Comparison of ENCODE assay signal across 32 cellular contexts in the genomic region with DNA sequence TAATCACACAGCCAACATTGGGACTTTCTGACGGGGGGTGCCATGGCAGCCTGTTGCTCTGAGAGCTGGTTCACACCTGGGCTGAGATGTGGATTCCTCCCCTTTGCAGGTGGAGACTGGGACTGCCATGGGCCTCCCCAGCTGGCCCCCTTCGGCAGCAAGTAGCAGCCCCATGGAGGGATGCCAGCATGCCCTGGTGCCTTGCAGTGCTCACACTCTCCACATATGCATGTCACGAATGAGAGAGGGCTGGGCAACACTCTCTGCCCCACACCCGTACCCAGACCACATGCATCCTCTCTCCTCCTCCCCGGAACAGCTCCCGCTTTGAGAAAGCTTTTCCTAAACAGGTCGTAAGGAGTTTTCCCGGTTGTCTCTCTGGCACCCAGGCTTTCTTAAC.
"Had no signal": no experiment of that assay in that cellular context is flagged by ENCODE, and none has a peak within 500 bp of the region (broad histone marks: within the 10 kb centered on the region; RNA-seq: fewer than 3 reads in every experiment).

No MANE protein-coding gene starts in this region.

- ATAC-seq: effector memory CD8-positive, alpha-beta T cell; gastroesophageal sphincter; naive thymus-derived CD4-positive, alpha-beta T cell; psoas muscle had no signal

- H3K9me3 Mint-ChIP-seq: activated CD4-positive, alpha-beta memory T cell treated with anti-CD3 and anti-CD28 coated beads, Interleukin-2, amount 10 ng/mL, durations not matched to agents 7 days and 5 days; activated CD4-positive, alpha-beta T cell treated with anti-CD3 and anti-CD28 coated beads, Interleukin-2, amount 10 ng/mL, durations not matched to agents 7 days and 5 days; activated naive CD4-positive, alpha-beta T cell treated with anti-CD3 and anti-CD28 coated beads, Interleukin-2, amount 10 ng/mL, durations not matched to agents 7 days and 5 days; activated naive CD8-positive, alpha-beta T cell treated with anti-CD3 and anti-CD28 coated beads, Interleukin-2, amount 10 ng/mL, durations not matched to agents 7 days and 5 days; activated T-cell treated with anti-CD3 and anti-CD28 coated beads, Interleukin-2, amount 50 U/mL, for 24 hours; brain; effector memory CD8-positive, alpha-beta T cell; T-helper 1 cell treated with Interleukin-12 subunit alpha and Interleukin-12 subunit beta and Interleukin-4 antibody, amounts not matched to agents 30 μg/mL and 1 μg/mL, for 36 hours had no signal

- H3K27me3 ChIP-seq: ascending aorta, cardiac muscle cell, testis, vagina had no signal

- H3K9me3 ChIP-seq: ascending aorta, gastroesophageal sphincter, left ventricle myocardium inferior, psoas muscle, testis, transverse colon, vagina had no signal

- DNase-seq: activated CD4-positive, alpha-beta memory T cell treated with anti-CD3 and anti-CD28 coated beads, Interleukin-2, amount 10 ng/mL, durations not matched to agents 7 days and 5 days; activated CD4-positive, alpha-beta T cell treated with anti-CD3 and anti-CD28 coated beads for 1 hour; activated CD4-positive, alpha-beta T cell treated with anti-CD3 and anti-CD28 coated beads, Interleukin-2, amount 10 ng/mL, durations not matched to agents 7 days and 5 days; activated CD8-positive, alpha-beta memory T cell treated with anti-CD3 and anti-CD28 coated beads, Interleukin-2, amount 50 U/mL, for 48 hours; activated gamma-delta T cell; activated naive CD4-positive, alpha-beta T cell treated with anti-CD3 and anti-CD28 coated beads, Interleukin-2, amount 10 ng/mL, durations not matched to agents 7 days and 5 days; activated naive CD8-positive, alpha-beta T cell treated with anti-CD3 and anti-CD28 coated beads, Interleukin-2, amount 10 ng/mL, durations not matched to agents 7 days and 5 days; activated T-cell treated with anti-CD3 and anti-CD28 coated beads, Interleukin-2, amount 50 U/mL, for 24 hours; cortex of kidney; effector memory CD8-positive, alpha-beta T cell; hypothalamus; immature natural killer cell; kidney glomerular epithelial cell; left ventricle myocardium inferior; midbrain; naive thymus-derived CD4-positive, alpha-beta T cell; nucleus accumbens; psoas muscle; stimulated activated naive CD4-positive, alpha-beta T cell treated with Interleukin-2 at 50 U/mL for 16 hours; SW 1271; T1000; testis; transverse colon had no signal

- H3K4me1 Mint-ChIP-seq: activated CD4-positive, alpha-beta memory T cell treated with anti-CD3 and anti-CD28 coated beads, Interleukin-2, amount 10 ng/mL, durations not matched to agents 7 days and 5 days; activated CD4-positive, alpha-beta T cell treated with anti-CD3 and anti-CD28 coated beads, Interleukin-2, amount 10 ng/mL, durations not matched to agents 7 days and 5 days; activated naive CD4-positive, alpha-beta T cell treated with anti-CD3 and anti-CD28 coated beads, Interleukin-2, amount 10 ng/mL, durations not matched to agents 7 days and 5 days; activated naive CD8-positive, alpha-beta T cell treated with anti-CD3 and anti-CD28 coated beads, Interleukin-2, amount 10 ng/mL, durations not matched to agents 7 days and 5 days had no signal

- FAIRE-seq: endothelial cell of umbilical vein had no signal

- H3K79me2 ChIP-seq: parathyroid adenoma had no signal

- H2AFZ ChIP-seq: parathyroid adenoma had no signal

- H3K27ac Mint-ChIP-seq: activated CD4-positive, alpha-beta memory T cell treated with anti-CD3 and anti-CD28 coated beads, Interleukin-2, amount 10 ng/mL, durations not matched to agents 7 days and 5 days; activated naive CD4-positive, alpha-beta T cell treated with anti-CD3 and anti-CD28 coated beads, Interleukin-2, amount 10 ng/mL, durations not matched to agents 7 days and 5 days; activated naive CD8-positive, alpha-beta T cell treated with anti-CD3 and anti-CD28 coated beads, Interleukin-2, amount 10 ng/mL, durations not matched to agents 7 days and 5 days; activated T-cell treated with anti-CD3 and anti-CD28 coated beads, Interleukin-2, amount 50 U/mL, for 24 hours; effector memory CD8-positive, alpha-beta T cell; immature natural killer cell; naive thymus-derived CD4-positive, alpha-beta T cell; T-helper 1 cell treated with Interleukin-12 subunit alpha and Interleukin-12 subunit beta and Interleukin-4 antibody, amounts not matched to agents 30 μg/mL and 1 μg/mL, for 36 hours had no signal

- H3K9ac ChIP-seq: parathyroid adenoma had no signal

- H3K27ac ChIP-seq: ascending aorta, cardiac muscle cell, gastroesophageal sphincter, left ventricle myocardium inferior, parathyroid adenoma, psoas muscle, testis, transverse colon, vagina had no signal

- H3K4me1 ChIP-seq: ascending aorta, parathyroid adenoma, psoas muscle, testis, transverse colon, vagina had no signal

- H3K4me3 ChIP-seq: ascending aorta, cardiac muscle cell, gastroesophageal sphincter, left ventricle myocardium inferior, lung, psoas muscle, testis, transverse colon, vagina had no signal

- H3K36me3 ChIP-seq: ascending aorta, cardiac muscle cell, gastroesophageal sphincter, left ventricle myocardium inferior, transverse colon, vagina had no signal

- H3K36me3 Mint-ChIP-seq: activated naive CD4-positive, alpha-beta T cell treated with anti-CD3 and anti-CD28 coated beads, Interleukin-2, amount 10 ng/mL, durations not matched to agents 7 days and 5 days; activated naive CD8-positive, alpha-beta T cell treated with anti-CD3 and anti-CD28 coated beads, Interleukin-2, amount 10 ng/mL, durations not matched to agents 7 days and 5 days; brain; immature natural killer cell; naive thymus-derived CD4-positive, alpha-beta T cell had no signal

- H3K4me3 Mint-ChIP-seq: activated CD4-positive, alpha-beta memory T cell treated with anti-CD3 and anti-CD28 coated beads, Interleukin-2, amount 10 ng/mL, durations not matched to agents 7 days and 5 days; activated CD4-positive, alpha-beta T cell treated with anti-CD3 and anti-CD28 coated beads, Interleukin-2, amount 10 ng/mL, durations not matched to agents 7 days and 5 days; activated naive CD4-positive, alpha-beta T cell treated with anti-CD3 and anti-CD28 coated beads, Interleukin-2, amount 10 ng/mL, durations not matched to agents 7 days and 5 days; activated naive CD8-positive, alpha-beta T cell treated with anti-CD3 and anti-CD28 coated beads, Interleukin-2, amount 10 ng/mL, durations not matched to agents 7 days and 5 days; activated T-cell treated with anti-CD3 and anti-CD28 coated beads, Interleukin-2, amount 50 U/mL, for 24 hours; brain; effector memory CD8-positive, alpha-beta T cell; immature natural killer cell; naive thymus-derived CD4-positive, alpha-beta T cell; T-helper 1 cell treated with Interleukin-12 subunit alpha and Interleukin-12 subunit beta and Interleukin-4 antibody, amounts not matched to agents 30 μg/mL and 1 μg/mL, for 36 hours had no signal
